Comparison of ENCODE assay signal across 9 cellular contexts in genomic region chrX:129781134-129782014, GRCh38. TPM values are rescaled to one million over a fixed set of nuclear protein-coding genes. Genes with fewer than 3 reads are reported as not detected.
DNase-seq lines count a peak whose midpoint lies in the region; ATAC-seq and TF ChIP-seq lines count a peak whose summit lies in the region.
"Had no signal": no experiment of that assay in that cellular context is flagged by ENCODE, and none has a peak within 500 bp of the region (broad histone marks: within the 10 kb centered on the region; RNA-seq: fewer than 3 reads in every experiment).

No MANE protein-coding gene starts in this region.

- H3K27me3 ChIP-seq in lower lobe of right lung (ENCODE audit: low read depth) (no peaks in the 10 kb centered on the region), MG63 (no peaks in the 10 kb centered on the region)

- CTCF ChIA-PET in GM10248 (lab: Yijun Ruan, JAX), result interaction anchor here (0.8 to 3.7 kb wide), 10 partner anchors 9 to 176 kb away, joined by 3 to 15 read pairs (median 4); no protein-coding TSS in a partner anchor

- peak overlapping the region; percentile 51 for H3K4me3 ChIP-seq in lower lobe of right lung
- no peak overlapping the region for H3K4me3 ChIP-seq in MG63

- ATAC-seq in GM21737 (IDR thresholded peaks at IDR 0.05; ENCODE audit: unreplicated experiment) (peak; percentile 55), lower lobe of right lung (peak; percentile 71 to 86)

- DNase-seq in GM10248 (ENCODE audit: extremely low spot score) (peak; percentile 81), NAMALWA (ENCODE audit: low spot score) (peak; percentile 92), activated T-cell treated with anti-CD3 and anti-CD28 coated beads for 24 hours (ENCODE audit: low read depth) (peak; percentile 75), lower lobe of right lung (peak; percentile 79), NCI-H510A (lab: John Stamatoyannopoulos, UW) (no peak), MG63 (no peak)
- peak; percentile 88 for DNase-seq in stimulated activated naive CD4-positive, alpha-beta T cell treated with Interleukin-2 at 50 U/mL for 16 hours (lab: John Stamatoyannopoulos, UW)

- intact Hi-C loops in lower lobe of right lung (cut with DNase I), result no loop called here

- POLR2A ChIA-PET in GM10248 (lab: Yijun Ruan, JAX), result interaction anchor here (0.6 to 1.7 kb wide), 7 partner anchors 9 to 268 kb away, joined by 3 to 7 read pairs (median 3); no protein-coding TSS in a partner anchor

- H3K4me1 ChIP-seq in lower lobe of right lung, result no peaks in the 10 kb centered on the region

- TF ChIP-seq CTCF in GM10248 (IDR thresholded peaks at IDR 0.05; ENCODE audit: control extremely low read depth, extremely low read depth, low read depth, missing control alignments) (no peak), lower lobe of right lung (IDR thresholded peaks at IDR 0.05) (no peak)

- peak overlapping the region; percentile 73 for H3K27ac ChIP-seq in lower lobe of right lung

- H3K36me3 ChIP-seq in lower lobe of right lung (no peaks in the 10 kb centered on the region), MG63 (no peaks in the 10 kb centered on the region)

- H3K9me3 ChIP-seq in lower lobe of right lung (no peaks in the 10 kb centered on the region), MG63 (no peaks in the 10 kb centered on the region)

RNA-seq across cellular contexts. Expression of gene SASH3, which starts 1.6 kb away (rescaled TPM):
- total RNA-seq in lower lobe of right lung, result 74.9 TPM
- not detected in 2 replicates for total RNA-seq in MG63 (2014; rRNA removed; shearing (Covaris generic); ENCODE audit: low replicate concordance)
- total RNA-seq: epithelial cell of proximal tubule had no signal

RNA-seq across cellular contexts. Expression of gene XPNPEP2, which starts 42.6 kb away (rescaled TPM):
- total RNA-seq in lower lobe of right lung, result 2.9 TPM
- not detected in 2 replicates for total RNA-seq in MG63 (2014; rRNA removed; shearing (Covaris generic); ENCODE audit: low replicate concordance)
- total RNA-seq: epithelial cell of proximal tubule had no signal

Comparison
In these comparisons a context has a peak if more than half of its experiments do, and no peak if none do; other contexts are left out.
1. DNase-seq: peak in GM10248 (single experiment), NAMALWA (single experiment), activated T-cell treated with anti-CD3 and anti-CD28 coated beads for 24 hours (single experiment), lower lobe of right lung (single experiment) and stimulated activated naive CD4-positive, alpha-beta T cell treated with Interleukin-2 at 50 U/mL for 16 hours (single experiment); none in NCI-H510A (single experiment) and MG63 (single experiment).
2. RNA of gene SASH3, which starts 1.6 kb away (total RNA-seq): 74.9 TPM in lower lobe of right lung (single experiment); not detected in MG63; every median in the first group is over 10 times any median in the second.